ENCODE assay signal across 28 cellular contexts in genomic region chr12:46133751-46134150, GRCh38.
DNase-seq lines count a peak whose midpoint lies in the region; ATAC-seq, FAIRE-seq and TF ChIP-seq lines count a peak whose summit lies in the region.
"Had no signal": no experiment of that assay in that cellular context is flagged by ENCODE, and none has a peak within 500 bp of the region (broad histone marks: within the 10 kb centered on the region; RNA-seq: fewer than 3 reads in every experiment).

No MANE protein-coding gene starts in this region.

- H3K9me3 Mint-ChIP-seq in effector memory CD8-positive, alpha-beta T cell: no peaks in the 10 kb centered on the region
- H3K9me3 Mint-ChIP-seq: CD8-positive, alpha-beta memory T cell; HFFc6; neural crest cell; stimulated activated memory B cell treated with anti-CD40 and anti-IgM and Interleukin-4, amounts not matched to agents 10 μg/mL and 1 μg/mL and 100 μg/mL, for 72 hours; T-helper 1 cell treated with Interleukin-12 subunit alpha and Interleukin-12 subunit beta and Interleukin-4 antibody, amounts not matched to agents 30 μg/mL and 1 μg/mL, for 36 hours had no signal

- H3K4ac ChIP-seq in IMR-90 (ENCODE audit: low read depth, low read length): no peak overlapping the region

- no peak for TF ChIP-seq POLR2A in IMR-90 (IDR thresholded peaks at IDR 0.05; ENCODE audit: low read depth, low read length)

- H4K20me1 ChIP-seq in IMR-90 (ENCODE audit: insufficient read depth, low read length) (no peaks in the 10 kb centered on the region), smooth muscle cell (ENCODE audit: low read depth) (no peaks in the 10 kb centered on the region)

- H3F3A ChIP-seq in smooth muscle cell (ENCODE audit: low read depth): peaks cover 11% of the 10 kb centered on the region

- TF ChIP-seq RAD21 in IMR-90 (IDR thresholded peaks at IDR 0.05; ENCODE audit: low read length): no peak

- intact Hi-C loops in IMR-90 (cut with micrococcal nuclease): no loop called here
- intact Hi-C loops in left colon (cut with DNase I, micrococcal nuclease): no loop called here

- in situ Hi-C loops in IMR-90 (cut with MboI; ENCODE audit: low sequenced_read_pairs): no loop called here

- H2BK15ac ChIP-seq in IMR-90 (ENCODE audit: low read depth, low read length): no peak overlapping the region

- H3K79me2 ChIP-seq in smooth muscle cell (ENCODE audit: low read depth): no peaks in the 10 kb centered on the region

- no peak overlapping the region for H3K4me2 ChIP-seq in IMR-90 (ENCODE audit: low read depth, low read length)
- H3K4me2 ChIP-seq in smooth muscle cell: peak overlapping the region; percentile 43

- H3K27me3 ChIP-seq in IMR-90 (ENCODE audit: control insufficient read depth, insufficient read depth, low read length): peaks cover 5% of the 10 kb centered on the region
- no peaks in the 10 kb centered on the region for H3K27me3 ChIP-seq in bronchial epithelial cell (ENCODE audit: control insufficient read depth, insufficient read depth, low read length)
- H3K27me3 ChIP-seq in smooth muscle cell (ENCODE audit: low read depth): no peaks in the 10 kb centered on the region
- H3K27me3 ChIP-seq in H7 (ENCODE audit: control insufficient read depth, insufficient read depth, low read length): no peaks in the 10 kb centered on the region
- H3K27me3 ChIP-seq: suprapubic skin had no signal

- H2AK9ac ChIP-seq in IMR-90 (replicated peaks; ENCODE audit: low read depth, low read length, poor library complexity): no peak overlapping the region

- no peak overlapping the region for H3K23ac ChIP-seq in IMR-90 (ENCODE audit: low read depth, low read length)

- H3K14ac ChIP-seq in IMR-90 (replicated peaks; ENCODE audit: low read depth, low read length): no peak overlapping the region

- H2BK20ac ChIP-seq in IMR-90 (ENCODE audit: low read depth, low read length): no peak overlapping the region

- FAIRE-seq in bronchial epithelial cell (lab: Jason Lieb, UNC): no peak
- FAIRE-seq: GM12892 had no signal

- H3K9me3 ChIP-seq in IMR-90 (ENCODE audit: control insufficient read depth, insufficient read depth, low read length) (no peaks in the 10 kb centered on the region), smooth muscle cell (replicated peaks; ENCODE audit: low read depth) (no peaks in the 10 kb centered on the region)
- H3K9me3 ChIP-seq: suprapubic skin had no signal

- no peak overlapping the region for H4K91ac ChIP-seq in IMR-90 (ENCODE audit: insufficient read depth, low read depth, low read length)

- no peak overlapping the region for H2BK120ac ChIP-seq in IMR-90 (ENCODE audit: low read depth, low read length)

- peaks cover 19 to 27% of the 10 kb centered on the region in 2 donors for H3K27me3 Mint-ChIP-seq in effector memory CD8-positive, alpha-beta T cell
- H3K27me3 Mint-ChIP-seq: progenitor cell of endocrine pancreas; stimulated activated memory B cell treated with anti-CD40 and anti-IgM and Interleukin-4, amounts not matched to agents 10 μg/mL and 1 μg/mL and 100 μg/mL, for 72 hours had no signal

- no peak overlapping the region for H3K56ac ChIP-seq in IMR-90 (ENCODE audit: extremely low read depth, insufficient read depth, low read length)

- H3K36me3 ChIP-seq in IMR-90 (ENCODE audit: control insufficient read depth, insufficient read depth, low read length): no peaks in the 10 kb centered on the region
- H3K36me3 ChIP-seq in bronchial epithelial cell (ENCODE audit: control insufficient read depth, insufficient read depth, low read length): no peaks in the 10 kb centered on the region
- H3K36me3 ChIP-seq in smooth muscle cell (ENCODE audit: low read depth): no peaks in the 10 kb centered on the region
- H3K36me3 ChIP-seq in H7 (replicated peaks; ENCODE audit: control insufficient read depth, insufficient read depth, low read length): no peaks in the 10 kb centered on the region
- H3K36me3 ChIP-seq: suprapubic skin had no signal

- TF ChIP-seq CTCF in IMR-90 (conservative IDR thresholded peaks at IDR 0.05; ENCODE audit: low read depth, low read length) (no peak), bronchial epithelial cell (IDR thresholded peaks at IDR 0.05; ENCODE audit: insufficient read depth, low read length, severe bottlenecking) (no peak), smooth muscle cell (IDR thresholded peaks at IDR 0.05; ENCODE audit: borderline replicate concordance, insufficient read depth, poor library complexity, severe bottlenecking) (no peak)

- no peak overlapping the region for H2AK5ac ChIP-seq in IMR-90 (ENCODE audit: low read depth, low read length)

- H3K4me3 ChIP-seq in IMR-90 (ENCODE audit: insufficient read depth, low read depth, low read length) (no peak overlapping the region), bronchial epithelial cell (ENCODE audit: low read depth, low read length) (no peak overlapping the region), smooth muscle cell (no peak overlapping the region), H7 (ENCODE audit: insufficient read depth, low read depth, low read length) (no peak overlapping the region)
- H3K4me3 ChIP-seq: skin epidermis, suprapubic skin had no signal

- H4K8ac ChIP-seq in IMR-90 (ENCODE audit: low read depth in 2 of 2, low read length in 2 of 2): no peak overlapping the region

- peak; percentile 18 for DNase-seq in IMR-90
- DNase-seq in bronchial epithelial cell (ENCODE audit: low read depth): peak; percentile 57
- DNase-seq in left colon: no peak
- DNase-seq in smooth muscle cell (lab: John Stamatoyannopoulos, UW; ENCODE audit: unreplicated experiment): no peak
- no peak for DNase-seq in effector memory CD8-positive, alpha-beta T cell
- DNase-seq in H7: no peak
- no peak for DNase-seq in SKM-1 treated with dmso at 0.1 percent for 144 hours (lab: John Stamatoyannopoulos, UW; ENCODE audit: unreplicated experiment)
- DNase-seq: activated CD4-positive, alpha-beta T cell treated with anti-CD3 and anti-CD28 coated beads for 4 hours; activated naive CD4-positive, alpha-beta T cell treated with anti-CD3 and anti-CD28 coated beads, Interleukin-2, amount 50 U/mL, for 16 hours; aorta; CD8-positive, alpha-beta memory T cell; cerebellar nuclear complex; DMS79 treated with DMSO at 0.1 percent for 48 hours; HFFc6; Kasumi-1; kidney glomerular epithelial cell; NCI-H187 treated with DMSO at 0.1 percent for 48 hours; NCI-H345; PC-3; SHP77 treated with DMSO at 0.1 percent for 48 hours had no signal

- H2AFZ ChIP-seq in IMR-90 (replicated peaks; ENCODE audit: low read length, poor library complexity) (no peak overlapping the region), smooth muscle cell (ENCODE audit: low read depth) (no peak overlapping the region)

- POLR2A ChIA-PET in IMR-90 (lab: Charles Lee; ENCODE audit: unreplicated experiment): no interaction called here

- H3K4me1 Mint-ChIP-seq in effector memory CD8-positive, alpha-beta T cell (ENCODE audit: low read depth in 2 of 2): no peaks in the 10 kb centered on the region
- H3K4me1 Mint-ChIP-seq: CD8-positive, alpha-beta memory T cell; neural crest cell; stimulated activated memory B cell treated with anti-CD40 and anti-IgM and Interleukin-4, amounts not matched to agents 10 μg/mL and 1 μg/mL and 100 μg/mL, for 72 hours had no signal

- H3K9me1 ChIP-seq in IMR-90 (ENCODE audit: insufficient read depth, low read length): no peaks in the 10 kb centered on the region

- no peak overlapping the region for H3K9ac ChIP-seq in IMR-90 (ENCODE audit: low read depth, low read length)
- H3K9ac ChIP-seq in smooth muscle cell (ENCODE audit: low read depth): peak overlapping the region; percentile 1

- H3K4me3 Mint-ChIP-seq in effector memory CD8-positive, alpha-beta T cell: no peak overlapping the region
- H3K4me3 Mint-ChIP-seq: CD8-positive, alpha-beta memory T cell; HFFc6; neural crest cell; stimulated activated memory B cell treated with anti-CD40 and anti-IgM and Interleukin-4, amounts not matched to agents 10 μg/mL and 1 μg/mL and 100 μg/mL, for 72 hours; T-helper 1 cell treated with Interleukin-12 subunit alpha and Interleukin-12 subunit beta and Interleukin-4 antibody, amounts not matched to agents 30 μg/mL and 1 μg/mL, for 36 hours had no signal

- H3K18ac ChIP-seq in IMR-90 (ENCODE audit: low read depth, low read length): no peak overlapping the region

- H4K5ac ChIP-seq in IMR-90 (ENCODE audit: low read depth, low read length): no peak overlapping the region

- dilution Hi-C loops in IMR-90 (cut with HindIII; ENCODE audit: low sequenced_read_pairs, unreplicated experiment): no loop called here

- no TSS peak for BruUV-seq in IMR-90 (replicated peaks; lab: Mats Ljungman, UMichigan)

- H2BK5ac ChIP-seq in IMR-90 (ENCODE audit: low read depth, low read length, poor library complexity, severe bottlenecking): no peak overlapping the region

- CTCF ChIA-PET in IMR-90 (lab: Yijun Ruan, JAX): interaction anchor here (0.7 kb wide), 1 partner anchor 34 kb away, joined by 3 read pairs; no protein-coding TSS in a partner anchor

- no peak overlapping the region for H3K27ac ChIP-seq in IMR-90 (ENCODE audit: insufficient read depth, low read length)
- H3K27ac ChIP-seq in smooth muscle cell (ENCODE audit: low read depth): peak overlapping the region; percentile 36
- H3K27ac ChIP-seq: skin epidermis, suprapubic skin had no signal

- ATAC-seq in IMR-90 (ENCODE audit: low read depth) (peak; percentile 29; the same call in 1 of the 2 replicates), left colon (peak; percentile 63)
- no peak for ATAC-seq in effector memory CD8-positive, alpha-beta T cell (replicated peaks)
- ATAC-seq: esophagus mucosa; PC-3; stimulated activated memory B cell treated with anti-CD40 and anti-IgM and Interleukin-4, amounts not matched to agents 10 μg/mL and 1 μg/mL and 100 μg/mL, for 72 hours had no signal

- H3K36me3 Mint-ChIP-seq in effector memory CD8-positive, alpha-beta T cell (ENCODE audit: insufficient read depth): no peaks in the 10 kb centered on the region
- H3K36me3 Mint-ChIP-seq: CD8-positive, alpha-beta memory T cell; stimulated activated memory B cell treated with anti-CD40 and anti-IgM and Interleukin-4, amounts not matched to agents 10 μg/mL and 1 μg/mL and 100 μg/mL, for 72 hours had no signal

- no peak overlapping the region for H3K27ac Mint-ChIP-seq in effector memory CD8-positive, alpha-beta T cell
- H3K27ac Mint-ChIP-seq: CD8-positive, alpha-beta memory T cell; HFFc6; stimulated activated memory B cell treated with anti-CD40 and anti-IgM and Interleukin-4, amounts not matched to agents 10 μg/mL and 1 μg/mL and 100 μg/mL, for 72 hours; T-helper 1 cell treated with Interleukin-12 subunit alpha and Interleukin-12 subunit beta and Interleukin-4 antibody, amounts not matched to agents 30 μg/mL and 1 μg/mL, for 36 hours had no signal

- no peaks in the 10 kb centered on the region for H3K79me1 ChIP-seq in IMR-90 (ENCODE audit: low read depth in 1 of 2, low read length in 2 of 2)

- WGBS in IMR-90 (ENCODE audit: extremely low coverage in 2 of 2, insufficient read length in 1 of 2), 2 experiments: no CpG with 5 or more reads among the region's 2 CpGs
- 37% methylated on average over 2 of the region's 2 CpGs for WGBS in smooth muscle cell (ENCODE audit: low lambda C conversion rate)

- H3K4me1 ChIP-seq in IMR-90 (ENCODE audit: control insufficient read depth, insufficient read depth, low read length): no peaks in the 10 kb centered on the region
- no peaks in the 10 kb centered on the region for H3K4me1 ChIP-seq in smooth muscle cell (ENCODE audit: low read depth)
- H3K4me1 ChIP-seq: suprapubic skin had no signal

TF ChIP-seq in IMR-90, 13 proteins besides CTCF, POLR2A, EP300 and RAD21 (continues in another document):
- TF ChIP-seq CEBPB (IDR thresholded peaks at IDR 0.05; ENCODE audit: low read depth, low read length): peak; percentile 56; the same call in 1 of the 2 replicates

Comparison
In these comparisons a context has a peak if more than half of its experiments do, and no peak if none do; other contexts are left out.
1. DNase-seq: peak in IMR-90 (single experiment) and bronchial epithelial cell (single experiment); none in left colon (0 of 2), smooth muscle cell (single experiment), effector memory CD8-positive, alpha-beta T cell (0 of 3), H7 (single experiment) and SKM-1 treated with dmso at 0.1 percent for 144 hours (single experiment).